ENCODE assay signal across 9 cellular contexts in genomic region chr21:22575165-22575584, GRCh38.
DNase-seq lines count a peak whose midpoint lies in the region; ATAC-seq and TF ChIP-seq lines count a peak whose summit lies in the region.
"Had no signal": no experiment of that assay in that cellular context is flagged by ENCODE, and none has a peak within 500 bp of the region (broad histone marks: within the 10 kb centered on the region; RNA-seq: fewer than 3 reads in every experiment).

No MANE protein-coding gene starts in this region.

- H2AFZ ChIP-seq in MM.1S (ENCODE audit: low read length), result peak overlapping the region; percentile 43

- no peak overlapping the region for H3K4me3 ChIP-seq in MM.1S (ENCODE audit: low read length)

- no peaks in the 10 kb centered on the region for H3K9me2 ChIP-seq in MM.1S (replicated peaks; ENCODE audit: insufficient read depth, low read length)

- no peaks in the 10 kb centered on the region for H3F3A ChIP-seq in MM.1S (ENCODE audit: insufficient read depth, low read length)

- no peaks in the 10 kb centered on the region for H3K9me3 ChIP-seq in MM.1S (replicated peaks; ENCODE audit: insufficient read depth, low read length)

- no peaks in the 10 kb centered on the region for H3K36me3 ChIP-seq in MM.1S (replicated peaks; ENCODE audit: insufficient read depth, low read length)

- no peaks in the 10 kb centered on the region for H3K27me3 ChIP-seq in MM.1S (replicated peaks; ENCODE audit: insufficient read depth, low read length)

- peak; percentile 45 for TF ChIP-seq CTCF in MM.1S (IDR thresholded peaks at IDR 0.05; ENCODE audit: low read length)

- in situ Hi-C loops in Caki2 (cut with HindIII; ENCODE audit: low pct_unique_long_range_greater_than_20kb, low sequenced_read_pairs), result no loop called here

- H3K79me2 ChIP-seq in MM.1S (ENCODE audit: low read length), result no peaks in the 10 kb centered on the region

- H3K9ac ChIP-seq in MM.1S (ENCODE audit: low read length), result no peak overlapping the region; the same call in 1 of the 2 replicates

- H4K20me1 ChIP-seq in MM.1S (ENCODE audit: insufficient read depth, low read length), result no peaks in the 10 kb centered on the region

- no peaks in the 10 kb centered on the region for H3K4me1 ChIP-seq in MM.1S (ENCODE audit: low read length)

- no peak for ATAC-seq in GM18861 (IDR thresholded peaks at IDR 0.05; ENCODE audit: unreplicated experiment)
- ATAC-seq in HG03521 (IDR thresholded peaks at IDR 0.05; ENCODE audit: unreplicated experiment), result no peak
- ATAC-seq in GM21360 (IDR thresholded peaks at IDR 0.05; ENCODE audit: unreplicated experiment), result no peak

- DNase-seq in Caki2 (ENCODE audit: low read depth) (peak; percentile 31), MM.1S (peak; percentile 48), RPMI8226 (peak; percentile 35), left kidney (ENCODE audit: low read depth, low spot score) (peak; percentile 58)
- no peak for DNase-seq in stimulated activated CD4-positive, alpha-beta T cell treated with anti-CD3 and anti-CD28 coated beads, Interleukin-2, amount 100 ng/mL, for 48 hours

- no peak overlapping the region for H3K27ac ChIP-seq in MM.1S (ENCODE audit: low read length)
- H3K27ac ChIP-seq: epithelial cell of prostate had no signal

- no peak overlapping the region for H3K4me2 ChIP-seq in MM.1S (ENCODE audit: low read depth, low read length)

Comparison
In these comparisons a context has a peak if more than half of its experiments do, and no peak if none do; other contexts are left out.
1. DNase-seq: peak in Caki2 (single experiment), MM.1S (single experiment), RPMI8226 (single experiment) and left kidney (single experiment); none in stimulated activated CD4-positive, alpha-beta T cell treated with anti-CD3 and anti-CD28 coated beads, Interleukin-2, amount 100 ng/mL, for 48 hours (0 of 2).